In genomic region chr4:129364747-129365452, GRCh38 we compare ENCODE assay signal across 16 cellular contexts.
"Had no signal": no experiment of that assay in that cellular context is flagged by ENCODE, and none has a peak within 500 bp of the region (broad histone marks: within the 10 kb centered on the region; RNA-seq: fewer than 3 reads in every experiment).

No MANE protein-coding gene starts in this region.

- H3K36me3 Mint-ChIP-seq: memory B cell; naive thymus-derived CD8-positive, alpha-beta T cell had no signal

- H3K27ac Mint-ChIP-seq: activated B cell treated with CpG ODN at 0.5 μM for 24 hours; activated naive CD4-positive, alpha-beta T cell treated with anti-CD3 and anti-CD28 coated beads for 36 hours; activated T-helper 2 cell treated with anti-CD3 and anti-CD28 coated beads, Interferon-gamma antibody, Interleukin-2, Interleukin-4, amounts not matched to agents 10 μg/mL and 5 μg/mL and 100 μg/mL, durations not matched to agents 14 hours and 24 hours and 36 hours; memory B cell had no signal

- H3K4me1 ChIP-seq: suprapubic skin had no signal

- H3K9me3 ChIP-seq: neutrophil, suprapubic skin had no signal

- DNase-seq: activated B cell treated with CpG ODN at 0.5 μM for 24 hours; activated CD4-positive, alpha-beta T cell treated with anti-CD3 and anti-CD28 coated beads, Interleukin-2, amount 50 U/mL, for 4 hours; activated naive CD4-positive, alpha-beta T cell treated with anti-CD3 and anti-CD28 coated beads for 36 hours; activated T-cell treated with anti-CD3 and anti-CD28 coated beads, Interleukin-2, amount 50 U/mL, for 1 hour; islet precursor cell; stimulated activated CD4-positive, alpha-beta T cell treated with anti-CD3 and anti-CD28 coated beads, Interleukin-15, amount 100 ng/mL, for 24 hours; stimulated activated CD4-positive, alpha-beta T cell treated with anti-CD3 and anti-CD28 coated beads, Interleukin-4, amount 100 ng/mL, for 1 hour had no signal

- H3K36me3 ChIP-seq: neutrophil, suprapubic skin had no signal

- H3K27ac ChIP-seq: hepatocyte, neutrophil, skin epidermis, suprapubic skin had no signal

- H2AFZ ChIP-seq: hepatocyte had no signal

- H3K27me3 ChIP-seq: hepatocyte, suprapubic skin had no signal

- H3K9me3 Mint-ChIP-seq: activated B cell treated with CpG ODN at 0.5 μM for 24 hours; activated naive CD4-positive, alpha-beta T cell treated with anti-CD3 and anti-CD28 coated beads for 36 hours; activated T-helper 2 cell treated with anti-CD3 and anti-CD28 coated beads, Interferon-gamma antibody, Interleukin-2, Interleukin-4, amounts not matched to agents 10 μg/mL and 5 μg/mL and 100 μg/mL, durations not matched to agents 14 hours and 24 hours and 36 hours; memory B cell; naive thymus-derived CD8-positive, alpha-beta T cell had no signal

- H3K4me2 ChIP-seq: hepatocyte had no signal

- H3K4me3 ChIP-seq: hepatocyte, skin epidermis, suprapubic skin had no signal

- H3K4me3 Mint-ChIP-seq: activated B cell treated with CpG ODN at 0.5 μM for 24 hours; activated naive CD4-positive, alpha-beta T cell treated with anti-CD3 and anti-CD28 coated beads for 36 hours; memory B cell had no signal

- H3K4me1 Mint-ChIP-seq: activated B cell treated with CpG ODN at 0.5 μM for 24 hours; memory B cell; naive thymus-derived CD8-positive, alpha-beta T cell had no signal

- ATAC-seq: esophagus mucosa, left lobe of liver had no signal
